In genomic region chr15:90422043-90422442, GRCh38 we compare ENCODE assay signal across 2 cellular contexts.
TF ChIP-seq lines count a peak whose summit lies in the region.

No MANE protein-coding gene starts in this region.

TF ChIP-seq in A549, 52 proteins besides CTCF, POLR2A, EP300 and RAD21 (continued from another document):
- TF ChIP-seq NFE2L2 (conservative IDR thresholded peaks at IDR 0.05; ENCODE audit: low read length) (no peak), KDM1A (IDR thresholded peaks at IDR 0.05; ENCODE audit: low read depth) (no peak), POLR2AphosphoS2 (conservative IDR thresholded peaks at IDR 0.05; ENCODE audit: low read length) (no peak), SREBF2 (IDR thresholded peaks at IDR 0.05) (no peak), HEYL (CRISPR knock-in tag; IDR thresholded peaks at IDR 0.05) (no peak), FOSL2 (IDR thresholded peaks at IDR 0.05) (no peak), FOSL2 (CRISPR knock-in tag; IDR thresholded peaks at IDR 0.05) (no peak), CBX2 (IDR thresholded peaks at IDR 0.05; ENCODE audit: borderline replicate concordance, low read depth) (no peak), ATOH8 (CRISPR knock-in tag; IDR thresholded peaks at IDR 0.05; ENCODE audit: low read depth) (no peak), HES2 (IDR thresholded peaks at IDR 0.05) (no peak), RARB (CRISPR knock-in tag; IDR thresholded peaks at IDR 0.05) (no peak), RNF2 (IDR thresholded peaks at IDR 0.05; ENCODE audit: borderline replicate concordance, low read depth) (no peak), FOXS1 (CRISPR knock-in tag; IDR thresholded peaks at IDR 0.05) (no peak), HMGXB4 (CRISPR knock-in tag; IDR thresholded peaks at IDR 0.05; ENCODE audit: borderline replicate concordance) (no peak)

TF ChIP-seq in IMR-90, 13 proteins besides CTCF, POLR2A, EP300 and RAD21:
- TF ChIP-seq USF2 (IDR thresholded peaks at IDR 0.05; ENCODE audit: low read depth, low read length) (no peak), MAZ (IDR thresholded peaks at IDR 0.05; ENCODE audit: borderline replicate concordance, low read depth, low read length) (no peak), NFE2L2 (IDR thresholded peaks at IDR 0.05; ENCODE audit: low read depth, low read length) (no peak), MXI1 (IDR thresholded peaks at IDR 0.05; ENCODE audit: borderline replicate concordance, low read depth, low read length) (no peak), RCOR1 (IDR thresholded peaks at IDR 0.05; ENCODE audit: insufficient replicate concordance, low read length) (no peak), SMC3 (IDR thresholded peaks at IDR 0.05; ENCODE audit: low read depth, low read length) (no peak), MAFK (IDR thresholded peaks at IDR 0.05; ENCODE audit: low read depth, low read length) (no peak)
